Comparison of ENCODE assay signal across 11 cellular contexts in the genomic region with DNA sequence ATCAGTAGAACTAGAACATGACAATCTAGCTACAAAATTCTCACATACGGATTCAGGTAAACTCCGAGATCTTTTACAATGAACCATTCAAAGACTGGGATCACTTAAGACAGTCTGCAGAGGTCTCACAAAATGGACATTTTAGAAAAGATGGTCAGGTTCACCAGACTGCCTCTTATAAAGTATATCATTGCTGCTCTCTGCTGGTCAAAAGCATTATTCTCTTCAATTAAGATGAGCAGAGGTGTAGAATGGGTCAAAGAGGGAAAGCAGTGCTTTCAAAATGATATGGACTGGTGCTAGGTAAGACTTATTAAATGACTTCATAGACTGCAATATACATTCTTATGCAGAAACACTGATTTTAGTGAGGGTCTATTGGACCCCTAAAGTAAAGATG.
DNase-seq lines count a peak whose midpoint lies in the region; ATAC-seq, FAIRE-seq and TF ChIP-seq lines count a peak whose summit lies in the region.
"Had no signal": no experiment of that assay in that cellular context is flagged by ENCODE, and none has a peak within 500 bp of the region (broad histone marks: within the 10 kb centered on the region; RNA-seq: fewer than 3 reads in every experiment).

No MANE protein-coding gene starts in this region.

- no peaks in the 10 kb centered on the region for H3K36me3 Mint-ChIP-seq in activated CD8-positive, alpha-beta memory T cell treated with anti-CD3 and anti-CD28 coated beads, Interleukin-2, amount 10 ng/mL, durations not matched to agents 7 days and 5 days

- TF ChIP-seq CTCF in D721Med (IDR thresholded peaks at IDR 0.05; ENCODE audit: insufficient read depth, missing control alignments) (peak; percentile 50), left lung (IDR thresholded peaks at IDR 0.05) (no peak), RWPE1 (conservative IDR thresholded peaks at IDR 0.05; ENCODE audit: low read depth) (no peak)

- CTCF ChIA-PET in RWPE1 (lab: Yijun Ruan, JAX), result interaction anchor here (0.6 to 1.3 kb wide), 2 partner anchors 187 to 362 kb away, joined by 3 to 7 read pairs; no protein-coding TSS in a partner anchor
- CTCF ChIA-PET in activated CD8-positive, alpha-beta memory T cell treated with anti-CD3 and anti-CD28 coated beads, Interleukin-2, amount 10 ng/mL, durations not matched to agents 7 days and 5 days (lab: Charles Lee), result interaction anchor here (1.4 kb wide), 1 partner anchor 361 kb away, joined by 9 read pairs; no protein-coding TSS in a partner anchor

- intact Hi-C loops in left lung (cut with DNase I), result loop anchor here in 1 of 2 donors (10.0 kb wide), 1 partner anchor 360 kb away; no protein-coding TSS in a partner anchor

- POLR2A ChIA-PET in RWPE1 (lab: Yijun Ruan, JAX; ENCODE audit: low non-redundant PET), result no interaction called here

- H3K27me3 ChIP-seq in left lung, result no peaks in the 10 kb centered on the region
- H3K27me3 ChIP-seq: gastrocnemius medialis had no signal

- no peak overlapping the region for H3K27ac ChIP-seq in left lung
- H3K27ac ChIP-seq in RWPE1, result no peak overlapping the region
- H3K27ac ChIP-seq: gastrocnemius medialis had no signal

- H3K4me3 ChIP-seq in left lung, result no peak overlapping the region
- H3K4me3 ChIP-seq: gastrocnemius medialis had no signal

- DNase-seq in D721Med (ENCODE audit: insufficient read length, low spot score) (no peak), NCI-H1105 (lab: John Stamatoyannopoulos, UW) (peak; percentile 13), astrocyte of the hippocampus (ENCODE audit: low read depth, low spot score) (peak; percentile 59), left lung (no peak), RWPE1 (ENCODE audit: low spot score) (no peak)
- no peak for DNase-seq in activated CD8-positive, alpha-beta memory T cell treated with anti-CD3 and anti-CD28 coated beads, Interleukin-2, amount 10 ng/mL, durations not matched to agents 7 days and 5 days
- DNase-seq in stimulated activated CD8-positive, alpha-beta memory T cell treated with anti-CD3 and anti-CD28 coated beads, Interleukin-4, amount 100 ng/mL, for 48 hours, result no peak
- DNase-seq: activated T-cell treated with anti-CD3 and anti-CD28 coated beads, Interleukin-2, amount 50 U/mL, for 1 hour; gastrocnemius medialis; NCI-H2107 had no signal

- no peaks in the 10 kb centered on the region for H3K36me3 ChIP-seq in left lung
- H3K36me3 ChIP-seq: gastrocnemius medialis had no signal

- H3K27me3 Mint-ChIP-seq in activated CD8-positive, alpha-beta memory T cell treated with anti-CD3 and anti-CD28 coated beads, Interleukin-2, amount 10 ng/mL, durations not matched to agents 7 days and 5 days, result no peaks in the 10 kb centered on the region

- no peaks in the 10 kb centered on the region for H3K4me1 Mint-ChIP-seq in activated CD8-positive, alpha-beta memory T cell treated with anti-CD3 and anti-CD28 coated beads, Interleukin-2, amount 10 ng/mL, durations not matched to agents 7 days and 5 days

- H3K27ac Mint-ChIP-seq in activated CD8-positive, alpha-beta memory T cell treated with anti-CD3 and anti-CD28 coated beads, Interleukin-2, amount 10 ng/mL, durations not matched to agents 7 days and 5 days, result no peak overlapping the region

- FAIRE-seq in D721Med (lab: Jason Lieb, UNC), result no peak

- H3K4me3 Mint-ChIP-seq in activated CD8-positive, alpha-beta memory T cell treated with anti-CD3 and anti-CD28 coated beads, Interleukin-2, amount 10 ng/mL, durations not matched to agents 7 days and 5 days, result no peak overlapping the region

- H3K9me3 ChIP-seq in left lung, result no peaks in the 10 kb centered on the region
- H3K9me3 ChIP-seq: gastrocnemius medialis had no signal

- no peaks in the 10 kb centered on the region for H3K4me1 ChIP-seq in left lung
- H3K4me1 ChIP-seq: gastrocnemius medialis had no signal

- H3K9me3 Mint-ChIP-seq in activated CD8-positive, alpha-beta memory T cell treated with anti-CD3 and anti-CD28 coated beads, Interleukin-2, amount 10 ng/mL, durations not matched to agents 7 days and 5 days (ENCODE audit: low read depth), result no peaks in the 10 kb centered on the region

- ATAC-seq in left lung, result peak; percentile 70
- ATAC-seq in HG02885 (IDR thresholded peaks at IDR 0.05; ENCODE audit: poor library complexity, unreplicated experiment), result no peak
- ATAC-seq in activated CD8-positive, alpha-beta memory T cell treated with anti-CD3 and anti-CD28 coated beads, Interleukin-2, amount 10 ng/mL, durations not matched to agents 7 days and 5 days, result no peak
- ATAC-seq: gastrocnemius medialis had no signal

Comparison
In these comparisons a context has a peak if more than half of its experiments do, and no peak if none do; other contexts are left out.
1. DNase-seq: peak in NCI-H1105 (single experiment) and astrocyte of the hippocampus (single experiment); none in D721Med (single experiment), left lung (0 of 2), RWPE1 (single experiment), activated CD8-positive, alpha-beta memory T cell treated with anti-CD3 and anti-CD28 coated beads, Interleukin-2, amount 10 ng/mL, durations not matched to agents 7 days and 5 days (single experiment) and stimulated activated CD8-positive, alpha-beta memory T cell treated with anti-CD3 and anti-CD28 coated beads, Interleukin-4, amount 100 ng/mL, for 48 hours (single experiment).